In genomic region chrX:154490021-154490413, GRCh38 we compare ENCODE assay signal across 8 cellular contexts. TPM values are rescaled to one million over a fixed set of nuclear protein-coding genes. Genes with fewer than 3 reads are reported as not detected.
A peak's percentile ranks its signal among the peaks of the same experiment; 100 is the strongest.
DNase-seq lines count a peak whose midpoint lies in the region.

No MANE protein-coding gene starts in this region.

- in situ Hi-C loops in HAP-1 (cut with MboI; ENCODE audit: low sequenced_read_pairs): no loop called here

- peak overlapping the region; percentile 87 to 95 (median 94) for H3K27ac Mint-ChIP-seq in immature natural killer cell

- no peaks in the 10 kb centered on the region for H3K27me3 ChIP-seq in HAP-1 (ENCODE audit: low read depth)

- H3K9me3 ChIP-seq in HAP-1: no peaks in the 10 kb centered on the region

- peaks cover 31% of the 10 kb centered on the region for H3K36me3 ChIP-seq in HAP-1 (replicated peaks)

- peaks cover 22 to 28% of the 10 kb centered on the region in 2 donors for H3K4me1 Mint-ChIP-seq in immature natural killer cell

- no peaks in the 10 kb centered on the region for H3K36me3 Mint-ChIP-seq in immature natural killer cell

- DNase-seq in DMS 273 (lab: John Stamatoyannopoulos, UW; ENCODE audit: unreplicated experiment) (peak; percentile 74), DMS 273 treated with DMSO at 0.1 percent for 48 hours (lab: John Stamatoyannopoulos, UW) (no peak), HAP-1 (ENCODE audit: low spot score in 2 of 2) (peak in 1 of 2 experiments; percentile 45), NAMALWA (ENCODE audit: low spot score) (peak; percentile 31), astrocyte of the hippocampus (ENCODE audit: low read depth, low spot score) (peak; percentile 68), immature natural killer cell (no peak), NCI-H345 treated with DMSO at 0.1 percent for 48 hours (lab: John Stamatoyannopoulos, UW; ENCODE audit: unreplicated experiment) (no peak)
- peak; percentile 37 for DNase-seq in stimulated activated CD8-positive, alpha-beta memory T cell treated with anti-CD3 and anti-CD28 coated beads, Interleukin-4, amount 100 ng/mL, for 48 hours

- no peaks in the 10 kb centered on the region for H3K9me3 Mint-ChIP-seq in immature natural killer cell

- peak overlapping the region; percentile 69 for H3K4me3 ChIP-seq in HAP-1

- peaks cover 25% of the 10 kb centered on the region for H3K4me1 ChIP-seq in HAP-1

- peak overlapping the region; percentile 83 to 88 (median 87) for H3K4me3 Mint-ChIP-seq in immature natural killer cell

- peaks cover 1 to 11% (median 6%) of the 10 kb centered on the region in 3 donors for H3K27me3 Mint-ChIP-seq in immature natural killer cell (ENCODE audit: low read depth in 3 of 3)

RNA-seq across cellular contexts. Expression of gene SLC10A3, which starts 0.4 kb away (rescaled TPM):
- polyA plus RNA-seq in immature natural killer cell: 100 to 1,000 TPM in 1 of 3 donors, 10 to 100 TPM in 2; 53.1 to 110 (median 91.1) TPM

RNA-seq across cellular contexts. Expression of gene UBL4A, which starts 3.6 kb away (rescaled TPM):
- polyA plus RNA-seq in immature natural killer cell: 10 to 100 TPM; 56.3 to 68.9 (median 61.2) TPM

RNA-seq across cellular contexts. Expression of gene LAGE3, which starts 10.9 kb away (rescaled TPM):
- polyA plus RNA-seq in immature natural killer cell: 10 to 100 TPM; 30.5 to 65.0 (median 52.4) TPM

RNA-seq across cellular contexts. Expression of gene FAM3A, which starts 26.0 kb away (rescaled TPM):
- polyA plus RNA-seq in immature natural killer cell: 10 to 100 TPM; 27.1 to 31.3 (median 30.1) TPM

RNA-seq across cellular contexts. Expression of gene PLXNA3, which starts 31.9 kb away (rescaled TPM):
- 1 to 10 TPM in 1 of 3 donors, under 1 TPM in 1, not detected in 1; 0.20 to 1.4 TPM for polyA plus RNA-seq in immature natural killer cell

Comparison
In these comparisons a context has a peak if more than half of its experiments do, and no peak if none do; other contexts are left out.
1. DNase-seq: peak in DMS 273 (single experiment), NAMALWA (single experiment), astrocyte of the hippocampus (single experiment) and stimulated activated CD8-positive, alpha-beta memory T cell treated with anti-CD3 and anti-CD28 coated beads, Interleukin-4, amount 100 ng/mL, for 48 hours (single experiment); none in DMS 273 treated with DMSO at 0.1 percent for 48 hours (single experiment), immature natural killer cell (0 of 3) and NCI-H345 treated with DMSO at 0.1 percent for 48 hours (single experiment).